21 cellular contexts compared by ENCODE assay signal in the genomic region with DNA sequence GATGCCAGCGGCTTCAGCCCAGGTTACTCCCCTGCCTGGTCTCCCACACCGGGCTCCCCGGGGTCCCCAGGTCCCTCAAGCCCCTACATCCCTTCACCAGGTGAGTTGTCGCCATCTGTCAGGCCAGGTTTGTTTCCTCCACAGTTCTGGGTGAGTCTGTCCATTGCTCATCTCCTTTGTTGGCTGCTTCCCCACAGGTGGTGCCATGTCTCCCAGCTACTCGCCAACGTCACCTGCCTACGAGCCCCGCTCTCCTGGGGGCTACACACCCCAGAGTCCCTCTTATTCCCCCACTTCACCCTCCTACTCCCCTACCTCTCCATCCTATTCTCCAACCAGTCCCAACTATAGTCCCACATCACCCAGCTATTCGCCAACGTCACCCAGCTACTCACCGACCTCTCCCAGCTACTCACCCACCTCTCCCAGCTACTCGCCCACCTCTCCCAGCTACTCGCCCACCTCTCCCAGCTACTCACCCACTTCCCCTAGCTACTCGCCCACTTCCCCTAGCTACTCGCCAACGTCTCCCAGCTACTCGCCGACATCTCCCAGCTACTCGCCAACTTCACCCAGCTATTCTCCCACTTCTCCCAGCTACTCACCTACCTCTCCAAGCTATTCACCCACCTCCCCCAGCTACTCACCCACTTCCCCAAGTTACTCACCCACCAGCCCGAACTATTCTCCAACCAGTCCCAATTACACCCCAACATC. TPM values are rescaled to one million over a fixed set of nuclear protein-coding genes. Genes with fewer than 3 reads are reported as not detected.
A peak's percentile ranks its signal among the peaks of the same experiment; 100 is the strongest.
DNase-seq lines count a peak whose midpoint lies in the region; ATAC-seq, FAIRE-seq and TF ChIP-seq lines count a peak whose summit lies in the region.
"Had no signal": no experiment of that assay in that cellular context is flagged by ENCODE, and none has a peak within 500 bp of the region (broad histone marks: within the 10 kb centered on the region; RNA-seq: fewer than 3 reads in every experiment).

No MANE protein-coding gene starts in this region.

- no peak overlapping the region for H3K18ac ChIP-seq in trophoblast cell (ENCODE audit: low read length)

- DNase-seq in CD1c-positive myeloid dendritic cell (ENCODE audit: extremely low spot score) (peak; percentile 21), GM12891 (ENCODE audit: insufficient read length, low spot score) (no peak), trophoblast cell (no peak), DMS153 treated with DMSO at 0.1 percent for 48 hours (lab: John Stamatoyannopoulos, UW; ENCODE audit: unreplicated experiment) (no peak), pons (ENCODE audit: low spot score) (no peak)
- no peak for DNase-seq in central memory CD8-positive, alpha-beta T cell (ENCODE audit: low spot score in 2 of 2)
- DNase-seq: GDM1, GM23248, HCEC 1CT, Karpas-422, MG63, NCI-H1048, NCI-H1436, NCI-H2029, NCI-H345, NCI-H524 treated with DMSO at 0.1 percent for 48 hours, PC-9, SJCRH30 had no signal

- H3K9me3 ChIP-seq in trophoblast cell (ENCODE audit: insufficient read depth, low read depth, low read length): peaks cover 2% of the 10 kb centered on the region
- H3K9me3 ChIP-seq: MG63, SJCRH30 had no signal

- ATAC-seq in central memory CD8-positive, alpha-beta T cell (replicated peaks; ENCODE audit: extremely low read depth, poor library complexity, severe bottlenecking): no peak
- ATAC-seq in HG03378 (IDR thresholded peaks at IDR 0.05; ENCODE audit: unreplicated experiment): no peak

- no peak overlapping the region for H3K4me2 ChIP-seq in trophoblast cell (ENCODE audit: low read length)
- H3K4me2 ChIP-seq: PC-9 had no signal

- H4K12ac ChIP-seq in trophoblast cell (ENCODE audit: low read depth, low read length): no peak overlapping the region

- no peaks in the 10 kb centered on the region for H3K4me1 ChIP-seq in trophoblast cell (ENCODE audit: control insufficient read depth in 1 of 2, insufficient read depth in 2 of 2, low read length in 2 of 2)
- H3K4me1 ChIP-seq: SJCRH30 had no signal

- H3K27me3 Mint-ChIP-seq in central memory CD8-positive, alpha-beta T cell: no peaks in the 10 kb centered on the region
- H3K27me3 Mint-ChIP-seq: IgD-negative memory B cell had no signal

- H2BK120ac ChIP-seq in trophoblast cell (ENCODE audit: insufficient read depth, low read length, poor library complexity): no peak overlapping the region

- peak overlapping the region; percentile 84 for H3K27ac Mint-ChIP-seq in central memory CD8-positive, alpha-beta T cell (ENCODE audit: low read depth)
- H3K27ac Mint-ChIP-seq: IgD-negative memory B cell had no signal

- WGBS in trophoblast cell (ENCODE audit: extremely low coverage, insufficient coverage, insufficient read length): 100% methylated on average over 2 of the region's 20 CpGs

- FAIRE-seq in GM12891 (lab: Jason Lieb, UNC): no peak

- H3K79me2 ChIP-seq in trophoblast cell (ENCODE audit: control insufficient read depth, insufficient read depth, low read length, poor library complexity): no peaks in the 10 kb centered on the region

- no peak overlapping the region for H3K4ac ChIP-seq in trophoblast cell (ENCODE audit: low read depth, low read length)

- H3K36me3 ChIP-seq in trophoblast cell (ENCODE audit: control insufficient read depth in 1 of 2, insufficient read depth in 2 of 2, low read length in 2 of 2): peaks cover 65 to 68% of the 10 kb centered on the region in 2 experiments

- no peaks in the 10 kb centered on the region for H3K27me3 ChIP-seq in trophoblast cell (ENCODE audit: insufficient read depth, low read length)
- H3K27me3 ChIP-seq: MG63, SJCRH30 had no signal

- no peak overlapping the region for H2AFZ ChIP-seq in trophoblast cell (ENCODE audit: insufficient read depth, low read length, poor library complexity)
- H2AFZ ChIP-seq: GM23248, PC-9 had no signal

- peaks cover 68% of the 10 kb centered on the region for H3K36me3 Mint-ChIP-seq in central memory CD8-positive, alpha-beta T cell (ENCODE audit: insufficient read depth)

- no peak overlapping the region for H3K14ac ChIP-seq in trophoblast cell (ENCODE audit: low read length)

- H3K4me3 Mint-ChIP-seq in central memory CD8-positive, alpha-beta T cell: no peak overlapping the region

- H4K8ac ChIP-seq in trophoblast cell (ENCODE audit: low read depth, low read length): no peak overlapping the region

- H3K23ac ChIP-seq in trophoblast cell (ENCODE audit: low read length): no peak overlapping the region

- H3K9ac ChIP-seq in trophoblast cell (ENCODE audit: low read length): no peak overlapping the region
- H3K9ac ChIP-seq: GM23248 had no signal

- no peak overlapping the region for H2BK12ac ChIP-seq in trophoblast cell (ENCODE audit: low read length)

- peak overlapping the region; percentile 23 for H3K4me3 ChIP-seq in trophoblast cell (ENCODE audit: low read depth, low read length)
- H3K4me3 ChIP-seq: GM23248, MG63, PC-9, SJCRH30 had no signal

- H3K27ac ChIP-seq in trophoblast cell (ENCODE audit: low read depth, low read length): no peak overlapping the region
- H3K27ac ChIP-seq: C4-2B, PC-9, SJCRH30 had no signal

- TF ChIP-seq POLR2A in GM12891 (IDR thresholded peaks at IDR 0.05; ENCODE audit: low read depth, low read length): peak; percentile 25; the same call in 1 of the 2 replicates

- no peak overlapping the region for H2BK5ac ChIP-seq in trophoblast cell (ENCODE audit: low read depth, low read length, poor library complexity)

- H2AK5ac ChIP-seq in trophoblast cell (ENCODE audit: low read length): no peak overlapping the region

- no peak overlapping the region for H4K91ac ChIP-seq in trophoblast cell (ENCODE audit: low read depth, low read length)

- H3K79me1 ChIP-seq in trophoblast cell (ENCODE audit: low read length): no peaks in the 10 kb centered on the region

- no peaks in the 10 kb centered on the region for H3K9me3 Mint-ChIP-seq in central memory CD8-positive, alpha-beta T cell
- H3K9me3 Mint-ChIP-seq: IgD-negative memory B cell had no signal

- H3K4me1 Mint-ChIP-seq in central memory CD8-positive, alpha-beta T cell: peaks cover 8% of the 10 kb centered on the region
- H3K4me1 Mint-ChIP-seq: IgD-negative memory B cell had no signal

TF ChIP-seq in GM12891, 5 proteins besides CTCF, POLR2A, EP300 and RAD21:
- TF ChIP-seq SPI1 (IDR thresholded peaks at IDR 0.05; ENCODE audit: low read depth, low read length): no peak
- no peak for TF ChIP-seq PAX5 (IDR thresholded peaks at IDR 0.05; ENCODE audit: insufficient read depth, low read length, severe bottlenecking)
- TF ChIP-seq TAF1 (IDR thresholded peaks at IDR 0.05; ENCODE audit: low read depth, low read length): no peak
- TF ChIP-seq POLR2AphosphoS5 (IDR thresholded peaks at IDR 0.05; ENCODE audit: low read depth, low read length): no peak
- TF ChIP-seq POU2F2 (IDR thresholded peaks at IDR 0.05; ENCODE audit: low read depth, low read length): no peak

RNA-seq across cellular contexts. Expression of gene POLR2A, which starts 28.8 kb away (rescaled TPM):
- 59.8 TPM for polyA plus RNA-seq in GM12891 (2012; ENCODE audit: low read depth, missing spikeins)
- 70.0 and 71.9 TPM in 2 replicates for polyA plus RNA-seq in trophoblast cell (2013)

RNA-seq across cellular contexts. Expression of gene SLC35G6, which starts 31.7 kb away (rescaled TPM):
- polyA plus RNA-seq in GM12891 (2012; ENCODE audit: low read depth, missing spikeins): 0.08 TPM
- not detected in 2 replicates for polyA plus RNA-seq in trophoblast cell (2013)
- polyA plus RNA-seq: IgD-negative memory B cell had no signal

RNA-seq across cellular contexts. Expression of gene ZBTB4, which starts 33.6 kb away (rescaled TPM):
- polyA plus RNA-seq in GM12891 (2012; ENCODE audit: low read depth, missing spikeins): 12.0 TPM
- polyA plus RNA-seq in trophoblast cell (2013): 15.7 and 16.2 TPM in 2 replicates

RNA-seq across cellular contexts. Expression of gene TNFSF12, which starts 35.9 kb away (rescaled TPM):
- 6.7 TPM for polyA plus RNA-seq in GM12891 (2012; ENCODE audit: low read depth, missing spikeins)
- 3.1 TPM in 2 replicates for polyA plus RNA-seq in trophoblast cell (2013)

RNA-seq across cellular contexts. Expression of gene TNFSF13, which starts 45.6 kb away (rescaled TPM):
- 10.4 TPM for polyA plus RNA-seq in GM12891 (2012; ENCODE audit: low read depth, missing spikeins)
- polyA plus RNA-seq in trophoblast cell (2013): 0.49 and 0.62 TPM in 2 replicates
